ENCODE assay signal across 25 cellular contexts in the genomic region with DNA sequence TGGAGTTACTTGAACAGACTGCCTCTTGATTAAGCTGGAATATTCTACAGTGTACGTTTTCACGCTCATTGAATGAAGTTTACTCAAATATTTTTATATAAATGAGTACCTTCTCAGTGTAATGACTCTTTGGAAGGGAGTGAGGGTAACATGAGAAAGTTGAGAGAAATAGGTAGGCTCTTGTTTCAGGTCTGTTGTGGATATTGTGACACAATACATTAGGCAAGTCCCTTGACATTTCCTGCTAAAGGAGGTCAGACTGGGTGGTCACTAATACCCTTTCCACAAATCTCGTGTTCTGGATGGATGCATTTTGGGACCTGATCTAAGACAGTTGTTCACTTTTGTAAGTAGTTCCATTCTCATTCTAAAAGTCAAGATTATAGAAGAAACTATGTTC.
"Had no signal": no experiment of that assay in that cellular context is flagged by ENCODE, and none has a peak within 500 bp of the region (broad histone marks: within the 10 kb centered on the region; RNA-seq: fewer than 3 reads in every experiment).

No MANE protein-coding gene starts in this region.

- H3K27me3 ChIP-seq: MG63, SJSA1 had no signal

- H3K36me3 ChIP-seq: MG63, SJSA1 had no signal

- ATAC-seq: HepG2 had no signal

- DNase-seq: IMR-90, Karpas-422, KG1, MG63, NCI-H1092, NCI-H1105 treated with DMSO at 0.1 percent for 48 hours, NCI-H1417 treated with DMSO at 0.1 percent for 48 hours, NCI-H146, NCI-H1694 treated with DMSO at 0.1 percent for 48 hours, NCI-H1930, NCI-H2081, NCI-H2171, NCI-H226, NCI-H446, NCI-H510A, NCI-H524 treated with DMSO at 0.1 percent for 48 hours, NCI-H69, NCI-H774, Right ventricle myocardium superior, RPMI8226, SIG-M5, SW 1271 had no signal

- H3K4me1 ChIP-seq: SJSA1 had no signal

- H3K9me3 ChIP-seq: MG63, SJSA1 had no signal

- H3K4me3 ChIP-seq: MG63, SJSA1, SK-N-MC had no signal

- H3K27ac ChIP-seq: SJSA1, SK-N-MC had no signal
